In the genomic region with DNA sequence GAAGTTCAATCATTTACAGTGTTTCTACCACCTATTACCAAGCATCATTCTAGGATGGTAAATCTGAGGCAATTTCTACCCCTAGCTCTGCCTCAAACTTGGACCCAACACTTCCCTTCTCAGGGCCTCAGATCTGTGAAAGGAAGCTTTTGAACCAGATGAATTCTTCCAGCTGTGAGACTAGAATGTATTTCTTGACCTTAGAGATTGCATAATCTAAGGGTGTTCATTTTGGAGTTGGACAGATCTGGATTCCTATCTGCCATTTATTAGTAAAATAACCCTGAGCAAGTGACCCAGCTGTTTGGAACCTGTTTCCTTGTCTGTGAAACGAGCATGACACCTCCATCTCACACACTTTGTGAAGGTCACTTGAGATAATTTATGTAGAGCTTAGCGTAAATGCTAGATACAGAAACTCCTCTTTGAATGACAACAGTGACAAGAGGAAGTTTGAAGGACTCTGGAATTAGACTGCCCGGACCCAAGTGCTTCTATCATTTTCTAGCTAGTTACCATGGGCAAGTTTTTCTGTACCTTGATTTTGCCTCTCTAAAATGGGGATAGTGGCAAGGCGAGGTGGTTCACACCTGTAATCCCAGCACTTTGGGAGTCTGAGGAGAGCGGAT, we compare ENCODE assay signal across 27 cellular contexts. TPM values are rescaled to one million over a fixed set of nuclear protein-coding genes. Genes with fewer than 3 reads are reported as not detected.
DNase-seq lines count a peak whose midpoint lies in the region; ATAC-seq, FAIRE-seq and TF ChIP-seq lines count a peak whose summit lies in the region.
"Had no signal": no experiment of that assay in that cellular context is flagged by ENCODE, and none has a peak within 500 bp of the region (broad histone marks: within the 10 kb centered on the region; RNA-seq: fewer than 3 reads in every experiment).

No MANE protein-coding gene starts in this region.

- H3K4me3 ChIP-seq in OCI-LY1 (ENCODE audit: low read depth, low read length, poor library complexity, severe bottlenecking) (no peak overlapping the region), endothelial cell of umbilical vein (replicated peaks in 1 of 3; ENCODE audit: insufficient read depth in 1 of 3, low read depth in 1 of 3, low read length in 3 of 3) (no peak overlapping the region)
- H3K4me3 ChIP-seq in CD8-positive, alpha-beta memory T cell (ENCODE audit: low read length), result no peak overlapping the region
- H3K4me3 ChIP-seq: esophagus muscularis mucosa, heart right ventricle, tibial artery had no signal

- H3K9me3 ChIP-seq in OCI-LY1 (ENCODE audit: low read length) (no peaks in the 10 kb centered on the region), endothelial cell of umbilical vein (replicated peaks; ENCODE audit: control insufficient read depth, insufficient read depth, low read length) (no peaks in the 10 kb centered on the region)
- H3K9me3 ChIP-seq in CD8-positive, alpha-beta memory T cell (ENCODE audit: low read length), result no peaks in the 10 kb centered on the region
- H3K9me3 ChIP-seq: BE2C, esophagus muscularis mucosa, heart right ventricle, tibial artery had no signal

- H3K4me3 Mint-ChIP-seq in natural killer cell, result peak overlapping the region; percentile 31
- no peak overlapping the region for H3K4me3 Mint-ChIP-seq in natural killer cell treated with Interleukin-12 subunit alpha and Interleukin-12 subunit beta and Interleukin-15 and Interleukin-18, amount 100 ng/mL, for 72 hours
- no peak overlapping the region for H3K4me3 Mint-ChIP-seq in HFFc6
- H3K4me3 Mint-ChIP-seq in CD8-positive, alpha-beta memory T cell, result peak overlapping the region in 2 of 7 donors; percentile 47 to 54
- H3K4me3 Mint-ChIP-seq: activated CD4-positive, alpha-beta T cell treated with anti-CD3 and anti-CD28 coated beads for 36 hours had no signal

- H3K4me1 ChIP-seq in OCI-LY1 (ENCODE audit: insufficient read depth, low read length, severe bottlenecking) (peaks cover 13% of the 10 kb centered on the region), endothelial cell of umbilical vein (ENCODE audit: control insufficient read depth, extremely low read depth, insufficient read depth, low read length) (no peaks in the 10 kb centered on the region)
- H3K4me1 ChIP-seq in CD8-positive, alpha-beta memory T cell (ENCODE audit: insufficient read depth, low read length), result peaks cover 8% of the 10 kb centered on the region
- H3K4me1 ChIP-seq: BE2C had no signal

- no peak overlapping the region for H2AFZ ChIP-seq in OCI-LY1 (ENCODE audit: low read length)
- no peak overlapping the region for H2AFZ ChIP-seq in endothelial cell of umbilical vein (ENCODE audit: low read depth, low read length)

- CTCF ChIA-PET in endothelial cell of umbilical vein (lab: Charles Lee), result interaction anchor here (1.1 to 1.4 kb wide), 3 partner anchors 11 to 262 kb away, joined by 3 to 4 read pairs (median 3); partner anchors contain the start of gene TUT1
- CTCF ChIA-PET in CD8-positive, alpha-beta memory T cell (lab: Charles Lee), result interaction anchor here (1.7 kb wide), 1 partner anchor 65 kb away, joined by 4 read pairs; no protein-coding TSS in a partner anchor

- no peak for TF ChIP-seq POLR2A in endothelial cell of umbilical vein (IDR thresholded peaks at IDR 0.05; ENCODE audit: low read depth, low read length)

- intact Hi-C loops in natural killer cell (cut with micrococcal nuclease) (no loop called here), endothelial cell of umbilical vein (cut with micrococcal nuclease) (no loop called here)

- H3F3A ChIP-seq in OCI-LY1 (ENCODE audit: insufficient read depth, low read length), result no peaks in the 10 kb centered on the region

- dilution Hi-C loops in endothelial cell of umbilical vein (cut with MboI; ENCODE audit: extremely low pct_ligation_motif_present, low sequenced_read_pairs), result no loop called here

- peaks cover 13% of the 10 kb centered on the region; the same call in 1 of the 2 replicates for H3K36me3 ChIP-seq in OCI-LY1 (ENCODE audit: insufficient read depth, low read length)
- no peaks in the 10 kb centered on the region for H3K36me3 ChIP-seq in endothelial cell of umbilical vein (ENCODE audit: control insufficient read depth in 2 of 2, extremely low read depth in 1 of 2, insufficient read depth in 2 of 2, low read length in 2 of 2)
- H3K36me3 ChIP-seq in CD8-positive, alpha-beta memory T cell (ENCODE audit: insufficient read depth, low read length), result no peaks in the 10 kb centered on the region
- H3K36me3 ChIP-seq: BE2C, tibial artery had no signal

- TF ChIP-seq CTCF in natural killer cell (IDR thresholded peaks at IDR 0.05) (no peak), OCI-LY1 (IDR thresholded peaks at IDR 0.05; ENCODE audit: low read length) (no peak), endothelial cell of umbilical vein (IDR thresholded peaks at IDR 0.05; ENCODE audit: extremely low read depth in 1 of 2, insufficient read depth in 1 of 2, low read depth in 1 of 2, low read length in 2 of 2) (no peak), HFFc6 (IDR thresholded peaks at IDR 0.05) (no peak)

- peak; percentile 47 for FAIRE-seq in endothelial cell of umbilical vein (lab: Jason Lieb, UNC)
- FAIRE-seq: frontal cortex, H1, keratinocyte had no signal

- BruUV-seq in endothelial cell of umbilical vein (replicated peaks; lab: Mats Ljungman, UMichigan), result no TSS peak

- no peaks in the 10 kb centered on the region for H3K9me1 ChIP-seq in endothelial cell of umbilical vein (replicated peaks; ENCODE audit: control insufficient read depth, extremely low read depth, insufficient read depth, low read length)

- H3K4me1 Mint-ChIP-seq in natural killer cell (peaks cover 15% of the 10 kb centered on the region in 2 donors), HFFc6 (ENCODE audit: low read depth) (peaks cover 15% of the 10 kb centered on the region)
- peaks cover 15% of the 10 kb centered on the region in 2 donors for H3K4me1 Mint-ChIP-seq in natural killer cell treated with Interleukin-12 subunit alpha and Interleukin-12 subunit beta and Interleukin-15 and Interleukin-18, amount 100 ng/mL, for 72 hours (ENCODE audit: low read depth in 2 of 2)
- peaks cover 12 to 18% (median 15%) of the 10 kb centered on the region in 3 donors for H3K4me1 Mint-ChIP-seq in CD8-positive, alpha-beta memory T cell

- H4K20me1 ChIP-seq in OCI-LY1 (ENCODE audit: insufficient read depth, low read length), result no peaks in the 10 kb centered on the region
- no peaks in the 10 kb centered on the region for H4K20me1 ChIP-seq in endothelial cell of umbilical vein (replicated peaks; ENCODE audit: control insufficient read depth, extremely low read depth, insufficient read depth, low read length)

- no peaks in the 10 kb centered on the region for H3K27me3 ChIP-seq in OCI-LY1 (ENCODE audit: insufficient read depth, low read length)
- no peaks in the 10 kb centered on the region for H3K27me3 ChIP-seq in endothelial cell of umbilical vein (ENCODE audit: control insufficient read depth in 2 of 2, insufficient read depth in 2 of 2, low read length in 2 of 2)
- no peaks in the 10 kb centered on the region for H3K27me3 ChIP-seq in CD8-positive, alpha-beta memory T cell (ENCODE audit: insufficient read depth, low read length, poor library complexity, severe bottlenecking)
- H3K27me3 ChIP-seq: BE2C, esophagus muscularis mucosa, heart right ventricle, tibial artery had no signal

- H3K4me2 ChIP-seq in OCI-LY1 (ENCODE audit: low read length), result no peak overlapping the region
- H3K4me2 ChIP-seq in endothelial cell of umbilical vein (ENCODE audit: insufficient read depth, low read length), result no peak overlapping the region

- H3K36me3 Mint-ChIP-seq in natural killer cell (no peaks in the 10 kb centered on the region), HFFc6 (ENCODE audit: low read depth) (no peaks in the 10 kb centered on the region)
- peaks cover 5% of the 10 kb centered on the region for H3K36me3 Mint-ChIP-seq in natural killer cell treated with Interleukin-12 subunit alpha and Interleukin-12 subunit beta and Interleukin-15 and Interleukin-18, amount 100 ng/mL, for 72 hours
- peaks cover 0 to 10% (median 0%) of the 10 kb centered on the region in 3 donors for H3K36me3 Mint-ChIP-seq in CD8-positive, alpha-beta memory T cell

- H3K9me3 Mint-ChIP-seq in natural killer cell (no peaks in the 10 kb centered on the region), HFFc6 (no peaks in the 10 kb centered on the region)
- no peaks in the 10 kb centered on the region for H3K9me3 Mint-ChIP-seq in natural killer cell treated with Interleukin-12 subunit alpha and Interleukin-12 subunit beta and Interleukin-15 and Interleukin-18, amount 100 ng/mL, for 72 hours
- peaks cover 0 to 3% (median 0%) of the 10 kb centered on the region in 5 donors for H3K9me3 Mint-ChIP-seq in CD8-positive, alpha-beta memory T cell

- no peaks in the 10 kb centered on the region for H3K9me2 ChIP-seq in OCI-LY1 (ENCODE audit: low read depth, low read length)

- H3K27ac Mint-ChIP-seq in natural killer cell (no peak overlapping the region), HFFc6 (no peak overlapping the region)
- H3K27ac Mint-ChIP-seq in natural killer cell treated with Interleukin-12 subunit alpha and Interleukin-12 subunit beta and Interleukin-15 and Interleukin-18, amount 100 ng/mL, for 72 hours, result no peak overlapping the region
- H3K27ac Mint-ChIP-seq in CD8-positive, alpha-beta memory T cell, result peak overlapping the region in 1 of 8 donors; percentile 42
- H3K27ac Mint-ChIP-seq: activated CD4-positive, alpha-beta T cell treated with anti-CD3 and anti-CD28 coated beads for 36 hours had no signal

- POLR2A ChIA-PET in endothelial cell of umbilical vein (lab: Charles Lee), result interaction anchor here (5.3 kb wide), 1 partner anchor 8 kb away, joined by 71 read pairs; the partner anchor contains the start of genes C11orf98 and CSKMT
- POLR2A ChIA-PET in CD8-positive, alpha-beta memory T cell (lab: Charles Lee), result interaction anchor here (1.0 to 2.7 kb wide), 2 partner anchors 8 to 70 kb away, joined by 3 to 18 read pairs; partner anchors contain the start of genes C11orf98, CSKMT and HNRNPUL2

- peaks cover 11% of the 10 kb centered on the region for H3K79me2 ChIP-seq in OCI-LY1 (ENCODE audit: insufficient read depth, low read length)
- peaks cover 11% of the 10 kb centered on the region for H3K79me2 ChIP-seq in endothelial cell of umbilical vein (ENCODE audit: control insufficient read depth, insufficient read depth, low read length)

- peak overlapping the region; percentile 40 for H3K27ac ChIP-seq in OCI-LY1 (ENCODE audit: low read depth, low read length, poor library complexity, severe bottlenecking)
- no peak overlapping the region for H3K27ac ChIP-seq in endothelial cell of umbilical vein (ENCODE audit: insufficient read depth, low read depth, low read length)
- no peak overlapping the region for H3K27ac ChIP-seq in CD8-positive, alpha-beta memory T cell (ENCODE audit: low read depth, low read length)
- H3K27ac ChIP-seq: esophagus muscularis mucosa, heart right ventricle, tibial artery had no signal

- H3K9ac ChIP-seq in OCI-LY1 (ENCODE audit: low read length) (no peak overlapping the region), endothelial cell of umbilical vein (replicated peaks; ENCODE audit: extremely low read depth, insufficient read depth, low read length) (no peak overlapping the region)

- ATAC-seq in natural killer cell, result no peak
- no peak for ATAC-seq in natural killer cell treated with Interleukin-12 subunit alpha and Interleukin-12 subunit beta and Interleukin-15 and Interleukin-18, amount 100 ng/mL, for 72 hours
- ATAC-seq: activated CD4-positive, alpha-beta T cell treated with anti-CD3 and anti-CD28 coated beads for 36 hours; heart right ventricle; left ventricle myocardium superior; PC-3 had no signal

- H3K27me3 Mint-ChIP-seq in natural killer cell (ENCODE audit: low read depth in 2 of 2), result peaks cover 0 to 3% of the 10 kb centered on the region in 2 donors
- no peaks in the 10 kb centered on the region for H3K27me3 Mint-ChIP-seq in natural killer cell treated with Interleukin-12 subunit alpha and Interleukin-12 subunit beta and Interleukin-15 and Interleukin-18, amount 100 ng/mL, for 72 hours
- 0 out of 2 replicates have a peak, but pooled peaks cover 2% of the 10 kb centered on the region for H3K27me3 Mint-ChIP-seq in HFFc6 (ENCODE audit: insufficient read depth)
- H3K27me3 Mint-ChIP-seq in CD8-positive, alpha-beta memory T cell, result peaks cover 0 to 7% of the 10 kb centered on the region in 2 donors
- H3K27me3 Mint-ChIP-seq: activated CD4-positive, alpha-beta T cell treated with anti-CD3 and anti-CD28 coated beads for 36 hours had no signal

- DNase-seq in natural killer cell (no peak), endothelial cell of umbilical vein (ENCODE audit: low read depth, low spot score) (no peak), NCI-H146 treated with DMSO at 0.1 percent for 48 hours (lab: John Stamatoyannopoulos, UW; ENCODE audit: unreplicated experiment) (no peak), HFFc6 (no peak)
- DNase-seq in natural killer cell treated with Interleukin-12 subunit alpha and Interleukin-12 subunit beta and Interleukin-15 and Interleukin-18, amount 100 ng/mL, for 72 hours (ENCODE audit: low spot score), result no peak
- DNase-seq in CD8-positive, alpha-beta memory T cell, result no peak
- DNase-seq: ACHN; activated CD4-positive, alpha-beta T cell treated with anti-CD3 and anti-CD28 coated beads for 36 hours; activated CD8-positive, alpha-beta memory T cell treated with anti-CD3 and anti-CD28 coated beads for 24 hours; activated gamma-delta T cell; BE2C; heart right ventricle; left ventricle myocardium superior; NCI-H1048; NCI-H1694; NCI-H446 treated with DMSO at 0.1 percent for 48 hours; occipital lobe; PC-3; stimulated activated CD4-positive, alpha-beta T cell treated with anti-CD3 and anti-CD28 coated beads, Interleukin-15, amount 100 ng/mL, for 24 hours; stimulated activated CD4-positive, alpha-beta T cell treated with anti-CD3 and anti-CD28 coated beads, Interleukin-4, amount 100 ng/mL, for 4 hours; T-helper 2 cell; tibial artery had no signal

RNA-seq across cellular contexts. Expression of gene INTS5, which starts 3.8 kb away (rescaled TPM):
- total RNA-seq in natural killer cell (10 to 100 TPM; 13.9 to 20.3 (median 14.6) TPM), endothelial cell of umbilical vein (21.7 and 22.8 TPM in 2 replicates)
- total RNA-seq in natural killer cell treated with Interleukin-12 subunit alpha and Interleukin-12 subunit beta and Interleukin-15 and Interleukin-18, amount 100 ng/mL, for 72 hours, result 10 to 100 TPM; 33.2 to 42.3 TPM
- 20.3 and 20.9 TPM in 2 replicates for polyA plus RNA-seq in endothelial cell of umbilical vein
- 13.7 and 15.8 TPM in 2 replicates for polyA plus RNA-seq in endothelial cell of umbilical vein (2011; cell fraction: cytosol; rRNA removed)
- polyA plus RNA-seq in endothelial cell of umbilical vein (2011; cell fraction: nucleus; rRNA removed), result 8.0 and 9.2 TPM in 2 replicates
- 17.4 and 19.8 TPM in 2 replicates for polyA plus RNA-seq in endothelial cell of umbilical vein (2012)
- polyA minus RNA-seq in endothelial cell of umbilical vein, result 25.1 and 28.9 TPM in 2 replicates
- polyA minus RNA-seq in endothelial cell of umbilical vein (2011; cell fraction: cytosol; rRNA and poly(A)+ RNA removed), result 17.8 TPM
- polyA minus RNA-seq in endothelial cell of umbilical vein (2011; cell fraction: nucleus; rRNA and poly(A)+ RNA removed), result 9.3 and 11.3 TPM in 2 replicates
- total RNA-seq in HFFc6 (2021; fragmentation: NEBNext Ultra II Directional; extraction: Animal tissue kit (Norgen Biotek cat#: 25700)), result 10 to 100 TPM; 19.1 to 26.6 (median 23.3) TPM
- 10 to 100 TPM; 41.3 to 45.9 TPM for total RNA-seq in CD8-positive, alpha-beta memory T cell
- 45.2 TPM for polyA plus RNA-seq in CD8-positive, alpha-beta memory T cell

RNA-seq across cellular contexts. Expression of gene C11orf98, which starts 8.1 kb away (rescaled TPM):
- total RNA-seq in natural killer cell (10 to 100 TPM; 36.5 to 57.9 (median 39.1) TPM), endothelial cell of umbilical vein (58.7 and 61.0 TPM in 2 replicates)
- total RNA-seq in natural killer cell treated with Interleukin-12 subunit alpha and Interleukin-12 subunit beta and Interleukin-15 and Interleukin-18, amount 100 ng/mL, for 72 hours, result 100 to 1,000 TPM; 131 to 149 TPM
- polyA plus RNA-seq in endothelial cell of umbilical vein, result 32.3 and 39.5 TPM in 2 replicates
- polyA plus RNA-seq in endothelial cell of umbilical vein (2011; cell fraction: cytosol; rRNA removed), result 70.0 and 81.8 TPM in 2 replicates
- 35.6 and 42.1 TPM in 2 replicates for polyA plus RNA-seq in endothelial cell of umbilical vein (2011; cell fraction: nucleus; rRNA removed)
- polyA plus RNA-seq in endothelial cell of umbilical vein (2012), result 84.1 and 99.3 TPM in 2 replicates
- polyA minus RNA-seq in endothelial cell of umbilical vein, result 5.3 and 6.2 TPM in 2 replicates
- 11.5 TPM for polyA minus RNA-seq in endothelial cell of umbilical vein (2011; cell fraction: cytosol; rRNA and poly(A)+ RNA removed)
- 2.0 and 5.0 TPM in 2 replicates for polyA minus RNA-seq in endothelial cell of umbilical vein (2011; cell fraction: nucleus; rRNA and poly(A)+ RNA removed)
- total RNA-seq in HFFc6 (2021; fragmentation: NEBNext Ultra II Directional; extraction: Animal tissue kit (Norgen Biotek cat#: 25700)), result 10 to 100 TPM; 56.1 to 74.6 (median 64.8) TPM
- total RNA-seq in CD8-positive, alpha-beta memory T cell, result 100 to 1,000 TPM; 178 to 182 TPM
- polyA plus RNA-seq in CD8-positive, alpha-beta memory T cell, result 118 TPM

RNA-seq across cellular contexts. Expression of gene CSKMT, which starts 8.2 kb away (rescaled TPM):
- total RNA-seq in natural killer cell, result 10 to 100 TPM; 12.0 to 21.5 (median 13.7) TPM
- 100 to 1,000 TPM in 1 of 2 donors, 10 to 100 TPM in 1; 30.0 to 121 TPM for total RNA-seq in natural killer cell treated with Interleukin-12 subunit alpha and Interleukin-12 subunit beta and Interleukin-15 and Interleukin-18, amount 100 ng/mL, for 72 hours
- total RNA-seq in endothelial cell of umbilical vein, result 28.4 and 38.1 TPM in 2 replicates
- polyA plus RNA-seq in endothelial cell of umbilical vein, result 7.8 and 7.9 TPM in 2 replicates
- polyA plus RNA-seq in endothelial cell of umbilical vein (2011; cell fraction: cytosol; rRNA removed), result 6.1 and 6.4 TPM in 2 replicates
- polyA plus RNA-seq in endothelial cell of umbilical vein (2011; cell fraction: nucleus; rRNA removed), result 7.5 and 11.9 TPM in 2 replicates
- 6.5 and 8.7 TPM in 2 replicates for polyA plus RNA-seq in endothelial cell of umbilical vein (2012)
- polyA minus RNA-seq in endothelial cell of umbilical vein, result 11.0 and 11.7 TPM in 2 replicates
- 54.8 TPM for polyA minus RNA-seq in endothelial cell of umbilical vein (2011; cell fraction: cytosol; rRNA and poly(A)+ RNA removed)
- polyA minus RNA-seq in endothelial cell of umbilical vein (2011; cell fraction: nucleus; rRNA and poly(A)+ RNA removed), result 21.3 and 80.2 TPM in 2 replicates
- total RNA-seq in HFFc6 (2021; fragmentation: NEBNext Ultra II Directional; extraction: Animal tissue kit (Norgen Biotek cat#: 25700)), result 10 to 100 TPM; 12.3 to 23.6 (median 17.2) TPM
- 10 to 100 TPM; 43.1 to 48.3 TPM for total RNA-seq in CD8-positive, alpha-beta memory T cell
- polyA plus RNA-seq in CD8-positive, alpha-beta memory T cell, result 3.6 TPM

RNA-seq across cellular contexts. Expression of gene GANAB, which starts 10.5 kb away (rescaled TPM):
- 100 to 1,000 TPM; 236 to 275 (median 246) TPM for total RNA-seq in natural killer cell
- total RNA-seq in natural killer cell treated with Interleukin-12 subunit alpha and Interleukin-12 subunit beta and Interleukin-15 and Interleukin-18, amount 100 ng/mL, for 72 hours, result 100 to 1,000 TPM; 269 to 297 TPM
- total RNA-seq in endothelial cell of umbilical vein, result 357 and 389 TPM in 2 replicates
- 433 and 455 TPM in 2 replicates for polyA plus RNA-seq in endothelial cell of umbilical vein
- 257 and 286 TPM in 2 replicates for polyA plus RNA-seq in endothelial cell of umbilical vein (2011; cell fraction: cytosol; rRNA removed)
- 426 and 431 TPM in 2 replicates for polyA plus RNA-seq in endothelial cell of umbilical vein (2011; cell fraction: nucleus; rRNA removed)
- 275 and 294 TPM in 2 replicates for polyA plus RNA-seq in endothelial cell of umbilical vein (2012)
- 494 and 636 TPM in 2 replicates for polyA minus RNA-seq in endothelial cell of umbilical vein
- polyA minus RNA-seq in endothelial cell of umbilical vein (2011; cell fraction: cytosol; rRNA and poly(A)+ RNA removed), result 192 TPM
- 143 and 195 TPM in 2 replicates for polyA minus RNA-seq in endothelial cell of umbilical vein (2011; cell fraction: nucleus; rRNA and poly(A)+ RNA removed)
- 100 to 1,000 TPM; 331 to 450 (median 416) TPM for total RNA-seq in HFFc6 (2021; fragmentation: NEBNext Ultra II Directional; extraction: Animal tissue kit (Norgen Biotek cat#: 25700))
- 100 to 1,000 TPM; 213 to 219 TPM for total RNA-seq in CD8-positive, alpha-beta memory T cell
- polyA plus RNA-seq in CD8-positive, alpha-beta memory T cell, result 164 TPM

RNA-seq across cellular contexts. Expression of gene UQCC3, which starts 14.6 kb away (rescaled TPM):
- 1 to 10 TPM; 3.9 to 5.2 (median 4.0) TPM for total RNA-seq in natural killer cell
- total RNA-seq in natural killer cell treated with Interleukin-12 subunit alpha and Interleukin-12 subunit beta and Interleukin-15 and Interleukin-18, amount 100 ng/mL, for 72 hours, result 1 to 10 TPM; 6.1 to 8.8 TPM
- total RNA-seq in endothelial cell of umbilical vein, result 8.6 and 9.0 TPM in 2 replicates
- 15.3 and 15.5 TPM in 2 replicates for polyA plus RNA-seq in endothelial cell of umbilical vein
- polyA plus RNA-seq in endothelial cell of umbilical vein (2011; cell fraction: cytosol; rRNA removed), result 7.6 and 12.2 TPM in 2 replicates
- polyA plus RNA-seq in endothelial cell of umbilical vein (2011; cell fraction: nucleus; rRNA removed), result 2.6 and 4.0 TPM in 2 replicates
- 6.9 and 11.2 TPM in 2 replicates for polyA plus RNA-seq in endothelial cell of umbilical vein (2012)
- polyA minus RNA-seq in endothelial cell of umbilical vein, result 2.4 and 3.0 TPM in 2 replicates
- 8.3 TPM for polyA minus RNA-seq in endothelial cell of umbilical vein (2011; cell fraction: cytosol; rRNA and poly(A)+ RNA removed)
- 1.6 TPM in 2 replicates for polyA minus RNA-seq in endothelial cell of umbilical vein (2011; cell fraction: nucleus; rRNA and poly(A)+ RNA removed)
- 10 to 100 TPM in 5 of 6 experiments, 1 to 10 TPM in 1; 9.8 to 14.2 (median 11.3) TPM for total RNA-seq in HFFc6 (2021; fragmentation: NEBNext Ultra II Directional; extraction: Animal tissue kit (Norgen Biotek cat#: 25700))
- 1 to 10 TPM; 7.1 to 7.5 TPM for total RNA-seq in CD8-positive, alpha-beta memory T cell
- polyA plus RNA-seq in CD8-positive, alpha-beta memory T cell, result 11.2 TPM
